23 cellular contexts compared by ENCODE assay signal in genomic region chr19:11425719-11426457, GRCh38. TPM values are rescaled to one million over a fixed set of nuclear protein-coding genes. Genes with fewer than 3 reads are reported as not detected.
A peak's percentile ranks its signal among the peaks of the same experiment; 100 is the strongest.
DNase-seq lines count a peak whose midpoint lies in the region; ATAC-seq and TF ChIP-seq lines count a peak whose summit lies in the region.
"Had no signal": no experiment of that assay in that cellular context is flagged by ENCODE, and none has a peak within 500 bp of the region (broad histone marks: within the 10 kb centered on the region; RNA-seq: fewer than 3 reads in every experiment).

No MANE protein-coding gene starts in this region.

- H3K27ac ChIP-seq in endodermal cell (ENCODE audit: low read depth, low read length) = no peak overlapping the region
- H3K27ac ChIP-seq: left ventricle myocardium inferior, SK-N-MC had no signal

- no peaks in the 10 kb centered on the region for H3K9me3 ChIP-seq in endodermal cell (ENCODE audit: control insufficient read depth, low read length)
- H3K9me3 ChIP-seq: left ventricle myocardium inferior had no signal

- H3K36me3 ChIP-seq in endodermal cell (ENCODE audit: control insufficient read depth, insufficient read depth, low read length) = no peaks in the 10 kb centered on the region
- H3K36me3 ChIP-seq: left ventricle myocardium inferior had no signal

- WGBS in endodermal cell (ENCODE audit: insufficient coverage in 1 of 2, insufficient read length in 1 of 2), 2 experiments = 93 to 94% methylated on average over 15 to 27 of the region's 28 CpGs

- H3K27ac Mint-ChIP-seq in endodermal cell (no peak overlapping the region), nephron progenitor cell (no peak overlapping the region)
- H3K27ac Mint-ChIP-seq: activated B cell treated with CpG ODN at 0.5 μM for 24 hours; activated naive CD4-positive, alpha-beta T cell treated with anti-CD3 and anti-CD28 coated beads, Interleukin-2, amount 10 ng/mL, durations not matched to agents 7 days and 5 days; activated T-cell treated with anti-CD3 and anti-CD28 coated beads, Interleukin-2, amount 50 U/mL, for 72 hours; dendritic cell treated with granulocyte-macrophage colony-stimulating factor and Interleukin-4, amounts not matched to agents 40 ng/mL and 50 ng/mL, for 4 days; stimulated activated naive CD8-positive, alpha-beta T cell treated with anti-CD3 and anti-CD28 coated beads, Interleukin-15, amount 100 ng/mL, for 72 hours had no signal

- ATAC-seq in GM21360 (IDR thresholded peaks at IDR 0.05; ENCODE audit: unreplicated experiment) = no peak
- ATAC-seq: activated T-cell treated with anti-CD3 and anti-CD28 coated beads, Interleukin-2, amount 50 U/mL, for 72 hours; stimulated activated naive CD8-positive, alpha-beta T cell treated with anti-CD3 and anti-CD28 coated beads, Interleukin-15, amount 100 ng/mL, for 72 hours had no signal

- peak; percentile 18 for DNase-seq in COLO668 (lab: John Stamatoyannopoulos, UW; ENCODE audit: unreplicated experiment)
- DNase-seq in GM13976 (ENCODE audit: low spot score) = peak; percentile 15
- DNase-seq in endodermal cell = peak; percentile 86
- no peak for DNase-seq in nephron progenitor cell
- DNase-seq: activated B cell treated with CpG ODN at 0.5 μM for 24 hours; activated CD8-positive, alpha-beta memory T cell treated with anti-CD3 and anti-CD28 coated beads for 24 hours; activated naive CD4-positive, alpha-beta T cell treated with anti-CD3 and anti-CD28 coated beads, Interleukin-2, amount 10 ng/mL, durations not matched to agents 7 days and 5 days; activated T-cell treated with anti-CD3 and anti-CD28 coated beads, Interleukin-2, amount 50 U/mL, for 72 hours; anterior cingulate cortex; CD8-positive, alpha-beta memory T cell; head of caudate nucleus; left ventricle myocardium inferior; NCI-H1105 treated with DMSO at 0.1 percent for 48 hours; NCI-H2081 treated with DMSO at 0.1 percent for 48 hours; stimulated activated CD4-positive, alpha-beta T cell treated with anti-CD3 and anti-CD28 coated beads, Interleukin-2, amount 100 ng/mL, for 48 hours; stimulated activated naive CD8-positive, alpha-beta T cell treated with anti-CD3 and anti-CD28 coated beads, Interleukin-15, amount 100 ng/mL, for 72 hours; T-helper 9 cell; trophoblast cell had no signal

- no peak overlapping the region for H3K9ac ChIP-seq in endodermal cell (ENCODE audit: extremely low read depth, low read length, poor library complexity, severe bottlenecking)

- H3K4me3 ChIP-seq in endodermal cell (ENCODE audit: low read length) = no peak overlapping the region
- H3K4me3 ChIP-seq: left ventricle myocardium inferior, SK-N-MC, smooth muscle cell had no signal

- no peaks in the 10 kb centered on the region for H3K36me3 Mint-ChIP-seq in endodermal cell (ENCODE audit: low read depth)
- H3K36me3 Mint-ChIP-seq in nephron progenitor cell (ENCODE audit: low read depth) = no peaks in the 10 kb centered on the region
- H3K36me3 Mint-ChIP-seq: activated naive CD4-positive, alpha-beta T cell treated with anti-CD3 and anti-CD28 coated beads, Interleukin-2, amount 10 ng/mL, durations not matched to agents 7 days and 5 days; CD8-positive, alpha-beta memory T cell had no signal

- H3K27me3 Mint-ChIP-seq in endodermal cell (ENCODE audit: insufficient read depth) = peaks cover 32% of the 10 kb centered on the region
- H3K27me3 Mint-ChIP-seq in nephron progenitor cell (ENCODE audit: low read depth, poor library complexity) = peaks cover 38% of the 10 kb centered on the region

- TF ChIP-seq CTCF in GM13976 (IDR thresholded peaks at IDR 0.05; ENCODE audit: borderline replicate concordance, control extremely low read depth, extremely low read depth, insufficient read depth, missing control alignments) = no peak
- TF ChIP-seq CTCF in endodermal cell (conservative IDR thresholded peaks at IDR 0.05) = no peak
- no peak for TF ChIP-seq CTCF in nephron progenitor cell (IDR thresholded peaks at IDR 0.05)

- peaks cover 4% of the 10 kb centered on the region for H3K4me1 Mint-ChIP-seq in endodermal cell
- peaks cover 22% of the 10 kb centered on the region for H3K4me1 Mint-ChIP-seq in nephron progenitor cell

- H3K4me3 Mint-ChIP-seq in endodermal cell (no peak overlapping the region), nephron progenitor cell (no peak overlapping the region)
- H3K4me3 Mint-ChIP-seq: activated B cell treated with CpG ODN at 0.5 μM for 24 hours; activated naive CD4-positive, alpha-beta T cell treated with anti-CD3 and anti-CD28 coated beads, Interleukin-2, amount 10 ng/mL, durations not matched to agents 7 days and 5 days; activated T-cell treated with anti-CD3 and anti-CD28 coated beads, Interleukin-2, amount 50 U/mL, for 72 hours; CD8-positive, alpha-beta memory T cell; dendritic cell treated with granulocyte-macrophage colony-stimulating factor and Interleukin-4, amounts not matched to agents 40 ng/mL and 50 ng/mL, for 4 days; neural crest cell; stimulated activated naive CD8-positive, alpha-beta T cell treated with anti-CD3 and anti-CD28 coated beads, Interleukin-15, amount 100 ng/mL, for 72 hours had no signal

- H3K9me3 Mint-ChIP-seq in endodermal cell = no peaks in the 10 kb centered on the region
- peaks cover 5% of the 10 kb centered on the region for H3K9me3 Mint-ChIP-seq in nephron progenitor cell
- H3K9me3 Mint-ChIP-seq: activated B cell treated with CpG ODN at 0.5 μM for 24 hours; activated T-cell treated with anti-CD3 and anti-CD28 coated beads, Interleukin-2, amount 50 U/mL, for 72 hours; CD8-positive, alpha-beta memory T cell; dendritic cell treated with granulocyte-macrophage colony-stimulating factor and Interleukin-4, amounts not matched to agents 40 ng/mL and 50 ng/mL, for 4 days; neural crest cell; stimulated activated naive CD8-positive, alpha-beta T cell treated with anti-CD3 and anti-CD28 coated beads, Interleukin-15, amount 100 ng/mL, for 72 hours had no signal

- H3K27me3 ChIP-seq in endodermal cell (ENCODE audit: control insufficient read depth, insufficient read depth, low read length, poor library complexity, severe bottlenecking) = peaks cover 34% of the 10 kb centered on the region

- in situ Hi-C loops in GM13976 (cut with MboI; ENCODE audit: low sequenced_read_pairs, unreplicated experiment) = no loop called here

- no peaks in the 10 kb centered on the region for H3K4me1 ChIP-seq in endodermal cell (ENCODE audit: control insufficient read depth, insufficient read depth, low read length)

RNA-seq across cellular contexts. Expression of gene RGL3, which starts 6.8 kb away (rescaled TPM):
- total RNA-seq in endodermal cell = 100 to 1,000 TPM; 125 to 131 TPM
- 5.4 TPM for polyA plus RNA-seq in endodermal cell (2013, experiment 1 of 2)
- 5.6 TPM for polyA plus RNA-seq in endodermal cell (2013, experiment 2 of 2)
- total RNA-seq: activated T-cell treated with anti-CD3 and anti-CD28 coated beads, Interleukin-2, amount 50 U/mL, for 72 hours; CD8-positive, alpha-beta memory T cell had no signal
- polyA plus RNA-seq: CD8-positive, alpha-beta memory T cell had no signal

RNA-seq across cellular contexts. Expression of gene ODAD3, which starts 9.0 kb away (rescaled TPM):
- 1 to 10 TPM in 1 of 2 donors, under 1 TPM in 1; 0.88 to 2.4 TPM for total RNA-seq in endodermal cell
- polyA plus RNA-seq in endodermal cell (2013, experiment 1 of 2) = 1.5 TPM
- polyA plus RNA-seq in endodermal cell (2013, experiment 2 of 2) = 1.9 TPM
- total RNA-seq: smooth muscle cell had no signal
- polyA plus RNA-seq: CD8-positive, alpha-beta memory T cell had no signal

RNA-seq across cellular contexts. Expression of gene PRKCSH, which starts 9.5 kb away (rescaled TPM):
- 100 to 1,000 TPM; 454 to 459 TPM for total RNA-seq in endodermal cell
- 423 TPM for polyA plus RNA-seq in endodermal cell (2013, experiment 1 of 2)
- 371 TPM for polyA plus RNA-seq in endodermal cell (2013, experiment 2 of 2)

RNA-seq across cellular contexts. Expression of gene EPOR, which starts 41.8 kb away (rescaled TPM):
- total RNA-seq in endodermal cell = 10 to 100 TPM; 27.0 to 39.5 TPM
- polyA plus RNA-seq in endodermal cell (2013, experiment 1 of 2) = 7.9 TPM
- 6.8 TPM for polyA plus RNA-seq in endodermal cell (2013, experiment 2 of 2)

RNA-seq across cellular contexts. Expression of gene SWSAP1, which starts 51.4 kb away (rescaled TPM):
- total RNA-seq in endodermal cell = 1 to 10 TPM; 2.2 to 2.8 TPM
- 2.2 TPM for polyA plus RNA-seq in endodermal cell (2013, experiment 1 of 2)
- polyA plus RNA-seq in endodermal cell (2013, experiment 2 of 2) = 1.6 TPM
